In the genomic region with DNA sequence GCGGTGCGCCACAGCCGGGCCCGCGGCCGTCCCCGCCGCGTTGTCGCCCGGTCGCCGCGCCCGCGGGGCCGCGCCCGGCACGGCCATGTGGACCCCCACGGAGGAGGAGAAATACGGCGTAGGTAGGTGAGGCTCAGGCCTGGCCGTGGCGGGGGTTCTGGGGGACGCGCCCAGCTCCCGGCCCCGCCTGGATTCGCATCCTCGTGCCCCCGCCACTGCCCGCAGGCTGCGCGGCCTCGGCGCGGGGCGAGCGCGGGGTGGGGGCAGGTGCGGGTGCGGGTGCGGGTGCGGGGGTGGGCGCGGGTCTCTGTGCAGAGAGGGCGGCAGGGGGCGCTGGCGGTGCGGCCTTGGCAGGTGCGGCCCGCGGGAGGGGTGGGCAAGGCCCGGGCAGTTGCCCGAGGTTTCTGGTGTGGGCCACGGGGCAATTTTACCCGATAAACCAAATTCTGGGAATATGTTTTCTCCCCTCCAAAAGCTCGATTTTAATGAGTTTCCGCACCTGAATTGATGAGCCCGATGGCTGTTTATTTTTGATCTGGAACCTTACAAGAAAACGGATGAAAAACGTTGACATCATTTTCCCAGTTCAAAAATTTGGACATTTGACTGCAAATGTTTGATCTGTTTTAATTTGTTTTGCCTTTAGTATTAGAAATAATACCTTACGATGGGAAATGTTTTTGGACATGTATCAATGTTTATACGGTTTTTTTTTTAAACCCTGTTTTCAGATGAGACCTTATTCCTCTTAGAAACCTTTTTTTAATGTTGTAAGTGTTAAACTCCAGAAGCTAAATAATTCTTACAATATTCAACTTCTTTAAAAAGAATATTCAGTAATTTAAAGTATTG, we compare ENCODE assay signal across 8 cellular contexts.
A peak's percentile ranks its signal among the peaks of the same experiment; 100 is the strongest.
DNase-seq lines count a peak whose midpoint lies in the region; ATAC-seq and TF ChIP-seq lines count a peak whose summit lies in the region.

No MANE protein-coding gene starts in this region.

- H3K4me3 ChIP-seq in astrocyte of the cerebellum (ENCODE audit: low read depth, low read length) (peak overlapping the region; percentile 27), iPS-20b (ENCODE audit: low read length) (peak overlapping the region; percentile 78)

- no peaks in the 10 kb centered on the region for H3K9me3 ChIP-seq in iPS-20b (ENCODE audit: insufficient read depth, low read depth, low read length)

- peak overlapping the region; percentile 74; the same call in 1 of the 2 replicates for H3K9ac ChIP-seq in iPS-20b (ENCODE audit: low read depth, low read length)

- DNase-seq in AG09319 (ENCODE audit: extremely low read depth, low read depth) (no peak), T-helper 2 cell (peak in 4 of 5 experiments; percentile 21 to 50 (median 33)), astrocyte of the cerebellum (ENCODE audit: low read depth) (no peak), NOMO-1 (lab: John Stamatoyannopoulos, UW; ENCODE audit: unreplicated experiment in 2 of 2) (no peak)
- peak; percentile 78 for DNase-seq in stimulated activated CD4-positive, alpha-beta T cell treated with anti-CD3 and anti-CD28 coated beads, Interleukin-15, amount 100 ng/mL, for 24 hours

- H3K4me1 ChIP-seq in iPS-20b (ENCODE audit: insufficient read depth, low read length): peaks cover 10% of the 10 kb centered on the region

- in situ Hi-C loops in astrocyte of the cerebellum (cut with HindIII; ENCODE audit: low sequenced_read_pairs): no loop called here

- H3K27ac ChIP-seq in iPS-20b (ENCODE audit: low read length): no peak overlapping the region

- ATAC-seq in HG02642 (IDR thresholded peaks at IDR 0.05; ENCODE audit: poor library complexity, unreplicated experiment) (peak; percentile 31), GM21360 (IDR thresholded peaks at IDR 0.05; ENCODE audit: unreplicated experiment) (no peak)

- H3K27me3 ChIP-seq in iPS-20b (ENCODE audit: insufficient read depth, low read length): peaks cover 43% of the 10 kb centered on the region

- peak; percentile 2 for TF ChIP-seq CTCF in AG09319 (IDR thresholded peaks at IDR 0.05; ENCODE audit: low read depth, low read length)
- TF ChIP-seq CTCF in astrocyte of the cerebellum (IDR thresholded peaks at IDR 0.05; ENCODE audit: low read depth, low read length, missing control alignments): no peak

- H3K36me3 ChIP-seq in iPS-20b (ENCODE audit: insufficient read depth, low read depth, low read length): no peaks in the 10 kb centered on the region

Comparison
In these comparisons a context has a peak if more than half of its experiments do, and no peak if none do; other contexts are left out.
1. DNase-seq: peak in T-helper 2 cell (4 of 5) and stimulated activated CD4-positive, alpha-beta T cell treated with anti-CD3 and anti-CD28 coated beads, Interleukin-15, amount 100 ng/mL, for 24 hours (single experiment); none in AG09319 (single experiment), astrocyte of the cerebellum (single experiment) and NOMO-1 (0 of 2).